29 cellular contexts compared by ENCODE assay signal in genomic region chr10:17624996-17625395, GRCh38. TPM values are rescaled to one million over a fixed set of nuclear protein-coding genes. Genes with fewer than 3 reads are reported as not detected.
"Had no signal": no experiment of that assay in that cellular context is flagged by ENCODE, and none has a peak within 500 bp of the region (broad histone marks: within the 10 kb centered on the region; RNA-seq: fewer than 3 reads in every experiment).

No MANE protein-coding gene starts in this region.

- H3K27me3 ChIP-seq: adrenal gland, brain microvascular endothelial cell, SJSA1 had no signal

- H3K4me3 ChIP-seq: adrenal gland, K562, MG63, SJSA1 had no signal

- H3K27ac ChIP-seq: adrenal gland, brain microvascular endothelial cell, SJSA1 had no signal

- H3K4me1 ChIP-seq: adrenal gland, SJSA1 had no signal

- ATAC-seq: activated CD8-positive, alpha-beta T cell treated with anti-CD3 and anti-CD28 coated beads for 36 hours; activated T-cell treated with anti-CD3 and anti-CD28 coated beads, Interleukin-2, amount 50 U/mL, for 72 hours; activated T-helper 17 cell treated with anti-CD3 and anti-CD28 coated beads, Interleukin-2, amount 50 U/mL, for 72 hours; K562; Panc1 had no signal

- H3K36me3 ChIP-seq: adrenal gland, brain microvascular endothelial cell, MG63, SJSA1 had no signal

- DNase-seq: activated CD4-positive, alpha-beta T cell treated with anti-CD3 and anti-CD28 coated beads, Interleukin-2, amount 10 ng/mL, durations not matched to agents 24 days and 14 days; activated CD4-positive, alpha-beta T cell treated with anti-CD3 and anti-CD28 coated beads, Interleukin-2, amount 50 U/mL, for 4 hours; activated CD8-positive, alpha-beta T cell treated with anti-CD3 and anti-CD28 coated beads for 36 hours; activated effector memory CD4-positive, alpha-beta T cell treated with anti-CD3 and anti-CD28 coated beads, Interleukin-2, amount 50 U/mL, for 16 hours; activated naive CD4-positive, alpha-beta T cell treated with Interleukin-2 at 50 U/mL for 16 hours; activated T-cell treated with anti-CD3 and anti-CD28 coated beads, Interleukin-2, amount 50 U/mL, for 1 hour; activated T-cell treated with anti-CD3 and anti-CD28 coated beads, Interleukin-2, amount 50 U/mL, for 72 hours; adrenal gland; aorta; brain microvascular endothelial cell; IMR-90; Karpas-422; MG63; NCI-H1048; NCI-H1105 treated with DMSO at 0.1 percent for 48 hours; NCI-H1436; NCI-H1694; NCI-H1930; NCI-H2081 treated with DMSO at 0.1 percent for 48 hours; NCI-H2171; NCI-H510A treated with DMSO at 0.1 percent for 48 hours; NCI-H526 treated with DMSO at 0.1 percent for 48 hours; SHP77 treated with DMSO at 0.1 percent for 48 hours; T1000 had no signal

- H3K9me3 ChIP-seq: adrenal gland, MG63, SJSA1 had no signal

RNA-seq across cellular contexts. Expression of gene HACD1, which starts 7.8 kb away (rescaled TPM):
- total RNA-seq: T-helper 1 cell treated with Interleukin-12 subunit alpha and Interleukin-12 subunit beta and Interleukin-4 antibody, amounts not matched to agents 30 ng/mL and 1 ng/mL, for 36 hours had no signal
